In genomic region chr3:39264053-39264452, GRCh38 we compare ENCODE assay signal across 19 cellular contexts. TPM values are rescaled to one million over a fixed set of nuclear protein-coding genes. Genes with fewer than 3 reads are reported as not detected.
DNase-seq lines count a peak whose midpoint lies in the region; ATAC-seq and TF ChIP-seq lines count a peak whose summit lies in the region.
"Had no signal": no experiment of that assay in that cellular context is flagged by ENCODE, and none has a peak within 500 bp of the region (broad histone marks: within the 10 kb centered on the region; RNA-seq: fewer than 3 reads in every experiment).

No MANE protein-coding gene starts in this region.

- H3K4me2 ChIP-seq in OCI-LY1 (ENCODE audit: low read length): peak overlapping the region; percentile 23; the same call in 1 of the 2 replicates
- H3K4me2 ChIP-seq in mesendoderm (ENCODE audit: low read length): no peak overlapping the region

- no peak overlapping the region for H4K8ac ChIP-seq in mesendoderm (ENCODE audit: low read depth, low read length)

- no peak overlapping the region for H3K27ac ChIP-seq in OCI-LY1 (ENCODE audit: low read depth, low read length, poor library complexity, severe bottlenecking)
- H3K27ac ChIP-seq in mesendoderm (ENCODE audit: low read depth, low read length): no peak overlapping the region
- H3K27ac ChIP-seq: SJCRH30 had no signal

- no peaks in the 10 kb centered on the region for H4K20me1 ChIP-seq in OCI-LY1 (ENCODE audit: insufficient read depth, low read length)

- peaks cover 41% of the 10 kb centered on the region for H3K4me1 ChIP-seq in OCI-LY1 (ENCODE audit: insufficient read depth, low read length, severe bottlenecking)
- H3K4me1 ChIP-seq in mesendoderm (ENCODE audit: control insufficient read depth, low read depth, low read length): no peaks in the 10 kb centered on the region
- H3K4me1 ChIP-seq: SJCRH30 had no signal

- H3K36me3 Mint-ChIP-seq in activated CD8-positive, alpha-beta T cell treated with anti-CD3 and anti-CD28 coated beads, Interleukin-2, amount 10 ng/mL, durations not matched to agents 7 days and 5 days (ENCODE audit: low read depth): no peaks in the 10 kb centered on the region
- H3K36me3 Mint-ChIP-seq in activated CD8-positive, alpha-beta T cell treated with anti-CD3 and anti-CD28 coated beads for 36 hours (ENCODE audit: low read depth): peaks cover 2% of the 10 kb centered on the region
- peaks cover 50 to 60% (median 52%) of the 10 kb centered on the region in 3 donors for H3K36me3 Mint-ChIP-seq in immature natural killer cell
- H3K36me3 Mint-ChIP-seq: CD4-positive, CD25-positive, alpha-beta regulatory T cell had no signal

- H3K36me3 ChIP-seq in OCI-LY1 (ENCODE audit: insufficient read depth, low read length) (no peaks in the 10 kb centered on the region), mesendoderm (ENCODE audit: control insufficient read depth, insufficient read depth, low read length) (no peaks in the 10 kb centered on the region)
- H3K36me3 ChIP-seq: SJCRH30 had no signal

- H3K9me2 ChIP-seq in OCI-LY1 (ENCODE audit: low read depth, low read length): no peaks in the 10 kb centered on the region

- peaks cover 31% of the 10 kb centered on the region for H3K27me3 Mint-ChIP-seq in activated CD8-positive, alpha-beta T cell treated with anti-CD3 and anti-CD28 coated beads, Interleukin-2, amount 10 ng/mL, durations not matched to agents 7 days and 5 days (ENCODE audit: low read depth)
- peaks cover 8% of the 10 kb centered on the region for H3K27me3 Mint-ChIP-seq in activated CD8-positive, alpha-beta T cell treated with anti-CD3 and anti-CD28 coated beads for 36 hours
- peaks cover 7 to 20% (median 16%) of the 10 kb centered on the region in 3 donors for H3K27me3 Mint-ChIP-seq in immature natural killer cell (ENCODE audit: low read depth in 3 of 3)

- no peak overlapping the region for H3K56ac ChIP-seq in mesendoderm (ENCODE audit: low read length)

- no peak overlapping the region for H3K18ac ChIP-seq in mesendoderm (ENCODE audit: low read length)

- H3K4me1 Mint-ChIP-seq in activated CD8-positive, alpha-beta T cell treated with anti-CD3 and anti-CD28 coated beads, Interleukin-2, amount 10 ng/mL, durations not matched to agents 7 days and 5 days (ENCODE audit: low read depth): peaks cover 40% of the 10 kb centered on the region
- peaks cover 74% of the 10 kb centered on the region for H3K4me1 Mint-ChIP-seq in activated CD8-positive, alpha-beta T cell treated with anti-CD3 and anti-CD28 coated beads for 36 hours (ENCODE audit: low read depth)
- peaks cover 95 to 99% of the 10 kb centered on the region in 2 donors for H3K4me1 Mint-ChIP-seq in immature natural killer cell

- POLR2A ChIA-PET in activated CD8-positive, alpha-beta T cell treated with anti-CD3 and anti-CD28 coated beads, Interleukin-2, amount 10 ng/mL, durations not matched to agents 7 days and 5 days (lab: Charles Lee): no interaction called here
- POLR2A ChIA-PET in activated CD8-positive, alpha-beta T cell treated with anti-CD3 and anti-CD28 coated beads for 36 hours (lab: Charles Lee): interaction anchor here (1.2 kb wide), 1 partner anchor 15 kb away, joined by 3 read pairs; no protein-coding TSS in a partner anchor
- POLR2A ChIA-PET in GM10248 (lab: Yijun Ruan, JAX): no interaction called here

- no peaks in the 10 kb centered on the region for H3K9me3 Mint-ChIP-seq in activated CD8-positive, alpha-beta T cell treated with anti-CD3 and anti-CD28 coated beads, Interleukin-2, amount 10 ng/mL, durations not matched to agents 7 days and 5 days (ENCODE audit: insufficient read depth)
- H3K9me3 Mint-ChIP-seq in activated CD8-positive, alpha-beta T cell treated with anti-CD3 and anti-CD28 coated beads for 36 hours: no peaks in the 10 kb centered on the region
- no peaks in the 10 kb centered on the region for H3K9me3 Mint-ChIP-seq in immature natural killer cell
- H3K9me3 Mint-ChIP-seq: CD4-positive, CD25-positive, alpha-beta regulatory T cell had no signal

- DNase-seq in activated CD8-positive, alpha-beta T cell treated with anti-CD3 and anti-CD28 coated beads, Interleukin-2, amount 10 ng/mL, durations not matched to agents 7 days and 5 days: peak; percentile 16
- DNase-seq in activated CD8-positive, alpha-beta T cell treated with anti-CD3 and anti-CD28 coated beads for 36 hours: no peak
- DNase-seq in immature natural killer cell (no peak), SHP77 (lab: John Stamatoyannopoulos, UW) (no peak), mesendoderm (no peak), GM10248 (ENCODE audit: extremely low spot score) (no peak)
- no peak for DNase-seq in stimulated activated CD4-positive, alpha-beta T cell treated with anti-CD3 and anti-CD28 coated beads, Interleukin-4, amount 100 ng/mL, for 1 hour
- DNase-seq: CD4-positive, CD25-positive, alpha-beta regulatory T cell; DMS79 treated with DMSO at 0.1 percent for 48 hours; GDM1; GOT3; IMR-90; NCI-H1436; NCI-H2029 treated with DMSO at 0.1 percent for 48 hours; NCI-H510A; NCI-H82; SJCRH30 had no signal

- no peak for TF ChIP-seq CTCF in activated CD8-positive, alpha-beta T cell treated with anti-CD3 and anti-CD28 coated beads for 36 hours (IDR thresholded peaks at IDR 0.05)
- TF ChIP-seq CTCF in OCI-LY1 (IDR thresholded peaks at IDR 0.05; ENCODE audit: low read length): no peak
- TF ChIP-seq CTCF in GM10248 (IDR thresholded peaks at IDR 0.05; ENCODE audit: control extremely low read depth, extremely low read depth, low read depth, missing control alignments): no peak

- CTCF ChIA-PET in activated CD8-positive, alpha-beta T cell treated with anti-CD3 and anti-CD28 coated beads, Interleukin-2, amount 10 ng/mL, durations not matched to agents 7 days and 5 days (lab: Charles Lee): interaction anchor here (1.3 to 4.0 kb wide), 3 partner anchors 24 to 29 kb away, joined by 3 to 29 read pairs (median 4); no protein-coding TSS in a partner anchor
- CTCF ChIA-PET in activated CD8-positive, alpha-beta T cell treated with anti-CD3 and anti-CD28 coated beads for 36 hours (lab: Charles Lee): interaction anchor here (1.7 to 4.3 kb wide), 4 partner anchors 9 to 28 kb away, joined by 5 to 21 read pairs (median 17); no protein-coding TSS in a partner anchor
- CTCF ChIA-PET in GM10248 (lab: Yijun Ruan, JAX): interaction anchor here (0.8 to 4.4 kb wide), 4 partner anchors 13 to 74 kb away, joined by 3 to 18 read pairs (median 8); no protein-coding TSS in a partner anchor

- H3K27me3 ChIP-seq in OCI-LY1 (ENCODE audit: insufficient read depth, low read length): no peaks in the 10 kb centered on the region
- H3K27me3 ChIP-seq in mesendoderm (ENCODE audit: insufficient read depth, low read length, poor library complexity): no peaks in the 10 kb centered on the region
- H3K27me3 ChIP-seq: SJCRH30 had no signal

- no peak overlapping the region for H2AFZ ChIP-seq in OCI-LY1 (ENCODE audit: low read length)

- no peak overlapping the region for H3K4me3 Mint-ChIP-seq in activated CD8-positive, alpha-beta T cell treated with anti-CD3 and anti-CD28 coated beads, Interleukin-2, amount 10 ng/mL, durations not matched to agents 7 days and 5 days
- no peak overlapping the region for H3K4me3 Mint-ChIP-seq in activated CD8-positive, alpha-beta T cell treated with anti-CD3 and anti-CD28 coated beads for 36 hours
- H3K4me3 Mint-ChIP-seq in immature natural killer cell: peak overlapping the region; percentile 63 to 99 (median 95)
- H3K4me3 Mint-ChIP-seq: CD4-positive, CD25-positive, alpha-beta regulatory T cell had no signal

- no peak overlapping the region for H3K27ac Mint-ChIP-seq in activated CD8-positive, alpha-beta T cell treated with anti-CD3 and anti-CD28 coated beads, Interleukin-2, amount 10 ng/mL, durations not matched to agents 7 days and 5 days
- no peak overlapping the region for H3K27ac Mint-ChIP-seq in activated CD8-positive, alpha-beta T cell treated with anti-CD3 and anti-CD28 coated beads for 36 hours
- H3K27ac Mint-ChIP-seq in immature natural killer cell: peak overlapping the region; percentile 98 to 100 (median 99)
- H3K27ac Mint-ChIP-seq: CD4-positive, CD25-positive, alpha-beta regulatory T cell had no signal

- no peak overlapping the region for H2AK5ac ChIP-seq in mesendoderm (ENCODE audit: low read length)

- H3K9ac ChIP-seq in OCI-LY1 (ENCODE audit: low read length): no peak overlapping the region
- no peak overlapping the region for H3K9ac ChIP-seq in mesendoderm (ENCODE audit: low read length)

- H3K23ac ChIP-seq in mesendoderm (ENCODE audit: low read length): no peak overlapping the region

- no peak overlapping the region for H2BK120ac ChIP-seq in mesendoderm (ENCODE audit: low read depth, low read length)

- no peaks in the 10 kb centered on the region for H3K79me2 ChIP-seq in OCI-LY1 (ENCODE audit: insufficient read depth, low read length)
- no peaks in the 10 kb centered on the region for H3K79me2 ChIP-seq in mesendoderm (ENCODE audit: control insufficient read depth, insufficient read depth, low read length)

- ATAC-seq in activated CD8-positive, alpha-beta T cell treated with anti-CD3 and anti-CD28 coated beads, Interleukin-2, amount 10 ng/mL, durations not matched to agents 7 days and 5 days: no peak
- no peak for ATAC-seq in activated CD8-positive, alpha-beta T cell treated with anti-CD3 and anti-CD28 coated beads for 36 hours

- H3K4me3 ChIP-seq in OCI-LY1 (ENCODE audit: low read depth, low read length, poor library complexity, severe bottlenecking): no peak overlapping the region
- H3K4me3 ChIP-seq in mesendoderm (ENCODE audit: low read length): no peak overlapping the region
- H3K4me3 ChIP-seq: SJCRH30 had no signal

- no peak overlapping the region for H3K4ac ChIP-seq in mesendoderm (ENCODE audit: low read depth, low read length)

- H3K9me3 ChIP-seq in OCI-LY1 (ENCODE audit: low read length): no peaks in the 10 kb centered on the region
- H3K9me3 ChIP-seq: SJCRH30 had no signal

- H3F3A ChIP-seq in OCI-LY1 (ENCODE audit: insufficient read depth, low read length): no peaks in the 10 kb centered on the region

- H3K79me1 ChIP-seq in mesendoderm (ENCODE audit: low read length): no peaks in the 10 kb centered on the region

- H4K5ac ChIP-seq in mesendoderm (ENCODE audit: low read length): no peak overlapping the region

- no CpG with 5 or more reads among the region's 3 CpGs for WGBS in mesendoderm (ENCODE audit: extremely low coverage, insufficient coverage, low lambda C conversion rate)

- no peak overlapping the region for H2BK15ac ChIP-seq in mesendoderm (replicated peaks; ENCODE audit: low read depth)

- intact Hi-C loops in activated CD8-positive, alpha-beta T cell treated with anti-CD3 and anti-CD28 coated beads for 36 hours (cut with micrococcal nuclease): no loop called here

- no peak overlapping the region for H2BK5ac ChIP-seq in mesendoderm (ENCODE audit: low read length)

RNA-seq across cellular contexts. Expression of gene CX3CR1, which starts 15.8 kb away (rescaled TPM):
- total RNA-seq in activated CD8-positive, alpha-beta T cell treated with anti-CD3 and anti-CD28 coated beads, Interleukin-2, amount 10 ng/mL, durations not matched to agents 7 days and 5 days: under 1 TPM; 0.42 to 0.95 TPM
- under 1 TPM; 0.34 to 0.88 TPM for total RNA-seq in activated CD8-positive, alpha-beta T cell treated with anti-CD3 and anti-CD28 coated beads for 36 hours
- 1,000 to 10,000 TPM in 1 of 3 donors, 100 to 1,000 TPM in 2; 338 to 1,281 (median 522) TPM for polyA plus RNA-seq in immature natural killer cell
- 0.04 TPM for polyA plus RNA-seq in mesendoderm (2013, experiment 1 of 2)
- polyA plus RNA-seq in mesendoderm (2013, experiment 2 of 2): 0.01 TPM
- total RNA-seq: HT-29, IMR-90, SJCRH30 had no signal
- polyA plus RNA-seq: IMR-90 had no signal

Comparison
In these comparisons a context has a peak if more than half of its experiments do, and no peak if none do; other contexts are left out.
1. H3K27ac Mint-ChIP-seq: peak in immature natural killer cell (6 of 6); none in activated CD8-positive, alpha-beta T cell treated with anti-CD3 and anti-CD28 coated beads, Interleukin-2, amount 10 ng/mL, durations not matched to agents 7 days and 5 days (single experiment) and activated CD8-positive, alpha-beta T cell treated with anti-CD3 and anti-CD28 coated beads for 36 hours (single experiment).
2. H3K4me3 Mint-ChIP-seq: peak in immature natural killer cell (5 of 5); none in activated CD8-positive, alpha-beta T cell treated with anti-CD3 and anti-CD28 coated beads, Interleukin-2, amount 10 ng/mL, durations not matched to agents 7 days and 5 days (single experiment) and activated CD8-positive, alpha-beta T cell treated with anti-CD3 and anti-CD28 coated beads for 36 hours (single experiment).